8 cellular contexts compared by ENCODE assay signal in genomic region chr11:833849-834311, GRCh38. TPM values are rescaled to one million over a fixed set of nuclear protein-coding genes. Genes with fewer than 3 reads are reported as not detected.
DNase-seq lines count a peak whose midpoint lies in the region; ATAC-seq and TF ChIP-seq lines count a peak whose summit lies in the region.

No MANE protein-coding gene starts in this region.

- H3K4me2 ChIP-seq in fibroblast of lung (ENCODE audit: extremely low read depth, insufficient read depth, low read length): peak overlapping the region; percentile 93

- TF ChIP-seq CTCF in fibroblast of lung (conservative IDR thresholded peaks at IDR 0.05 in 1 of 2, IDR thresholded peaks at IDR 0.05 in 1 of 2; ENCODE audit: low read depth in 1 of 2, low read length in 2 of 2) (no peak), psoas muscle (IDR thresholded peaks at IDR 0.05) (no peak)

- H3K4me3 ChIP-seq in SK-N-MC: peak overlapping the region; percentile 78
- H3K4me3 ChIP-seq in fibroblast of lung (replicated peaks in 1 of 4; ENCODE audit: control extremely low read depth in 1 of 4, insufficient read depth in 1 of 4, low read depth in 3 of 4, low read length in 4 of 4): peak overlapping the region; percentile 75 to 83 (median 78)
- peak overlapping the region; percentile 92 for H3K4me3 ChIP-seq in psoas muscle

- H3K4me1 ChIP-seq in ES-I3 (ENCODE audit: insufficient read depth, low read length) (peaks cover 14% of the 10 kb centered on the region; the same call in 1 of the 2 replicates), fibroblast of lung (ENCODE audit: control insufficient read depth, extremely low read depth, insufficient read depth, low read length) (peaks cover 39% of the 10 kb centered on the region), psoas muscle (peaks cover 47% of the 10 kb centered on the region)

- ATAC-seq in psoas muscle: peak in 2 of 4 donors; percentile 38 to 39
- ATAC-seq in activated CD4-positive, CD25-positive, alpha-beta regulatory T cell treated with anti-CD3 and anti-CD28 coated beads, Interleukin-2, amount 50 U/mL, for 24 hours: no peak

- H3K9ac ChIP-seq in ES-I3 (ENCODE audit: low read depth, low read length) (peak overlapping the region; percentile 79; the same call in 1 of the 2 replicates), SK-N-MC (ENCODE audit: insufficient read length) (peak overlapping the region; percentile 67), fibroblast of lung (ENCODE audit: insufficient read depth, low read length) (peak overlapping the region; percentile 74)

- DNase-seq in SK-N-MC (ENCODE audit: low read depth, low spot score) (no peak), fibroblast of lung (ENCODE audit: low read depth in 2 of 2) (peak in 1 of 2 donors; percentile 40), psoas muscle (no peak), NCI-H345 (lab: John Stamatoyannopoulos, UW) (no peak), middle frontal gyrus (ENCODE audit: extremely low spot score, low spot score) (no peak), CD1c-positive myeloid dendritic cell (ENCODE audit: extremely low spot score) (no peak)

- intact Hi-C loops in psoas muscle (cut with DNase I): no loop called here

- H3K79me2 ChIP-seq in fibroblast of lung (ENCODE audit: control insufficient read depth, insufficient read depth, low read length): peaks cover 45% of the 10 kb centered on the region

- H2AFZ ChIP-seq in fibroblast of lung (ENCODE audit: low read length): no peak overlapping the region

- no peaks in the 10 kb centered on the region for H4K20me1 ChIP-seq in fibroblast of lung (ENCODE audit: control insufficient read depth, extremely low read depth, insufficient read depth, low read length)

- WGBS in psoas muscle, 3 donors: 24 to 53% (median 31%) methylated on average over 8 to 9 of the region's 9 CpGs

- H3K36me3 ChIP-seq in ES-I3 (ENCODE audit: insufficient read depth, low read length): 0 out of 2 replicates have a peak, but pooled peaks cover 5% of the 10 kb centered on the region
- peaks cover 20% of the 10 kb centered on the region for H3K36me3 ChIP-seq in SK-N-MC (ENCODE audit: insufficient read depth, low read length)
- H3K36me3 ChIP-seq in fibroblast of lung (ENCODE audit: control insufficient read depth, insufficient read depth, low read length): peaks cover 26% of the 10 kb centered on the region
- peaks cover 0 to 32% of the 10 kb centered on the region in 2 donors for H3K36me3 ChIP-seq in psoas muscle (ENCODE audit: insufficient read depth in 1 of 2, low read depth in 1 of 2)

- H3K9me3 ChIP-seq in ES-I3 (ENCODE audit: control insufficient read depth, insufficient read depth, low read length): no peaks in the 10 kb centered on the region
- H3K9me3 ChIP-seq in SK-N-MC (ENCODE audit: low read depth, low read length): no peaks in the 10 kb centered on the region
- no peaks in the 10 kb centered on the region for H3K9me3 ChIP-seq in fibroblast of lung (ENCODE audit: control insufficient read depth, insufficient read depth, low read depth, low read length)
- H3K9me3 ChIP-seq in psoas muscle: no peaks in the 10 kb centered on the region

- H3K27me3 ChIP-seq in fibroblast of lung (ENCODE audit: control insufficient read depth, insufficient read depth, low read length) (no peaks in the 10 kb centered on the region), psoas muscle (ENCODE audit: insufficient read depth in 3 of 3, low read length in 2 of 3) (peaks cover 0 to 17% (median 6%) of the 10 kb centered on the region in 3 donors)

- H3K27ac ChIP-seq in SK-N-MC (no peak overlapping the region), fibroblast of lung (ENCODE audit: insufficient read depth, low read length) (peak overlapping the region; percentile 88), psoas muscle (peak overlapping the region; percentile 92)

RNA-seq across cellular contexts. Expression of gene CD151, which starts 1.1 kb away (rescaled TPM):
- 408 and 547 TPM in 2 replicates for total RNA-seq in fibroblast of lung
- 711 and 748 TPM in 2 replicates for polyA plus RNA-seq in fibroblast of lung
- polyA plus RNA-seq in fibroblast of lung (2012): 822 and 945 TPM in 2 replicates
- polyA minus RNA-seq in fibroblast of lung (ENCODE audit: low replicate concordance): 953 and 983 TPM in 2 replicates
- total RNA-seq in psoas muscle: 100 to 1,000 TPM; 149 to 175 (median 161) TPM
- 100 to 1,000 TPM; 158 to 358 (median 224) TPM for polyA plus RNA-seq in psoas muscle

RNA-seq across cellular contexts. Expression of gene CRACR2B, which starts 6.2 kb away (rescaled TPM):
- total RNA-seq in fibroblast of lung: 0.66 and 1.0 TPM in 2 replicates
- polyA plus RNA-seq in fibroblast of lung: 0.11 and 0.82 TPM in 2 replicates
- polyA plus RNA-seq in fibroblast of lung (2012): 0.98 and 2.6 TPM in 2 replicates
- 2.1 TPM in 1 of 2 replicates, not detected in the other for polyA minus RNA-seq in fibroblast of lung (ENCODE audit: low replicate concordance)
- total RNA-seq in psoas muscle: 1 to 10 TPM; 2.4 to 8.9 (median 4.1) TPM
- 1 to 10 TPM; 1.9 to 6.4 (median 2.8) TPM for polyA plus RNA-seq in psoas muscle

RNA-seq across cellular contexts. Expression of gene POLR2L, which starts 8.4 kb away (rescaled TPM):
- total RNA-seq in fibroblast of lung (106 and 196 TPM in 2 replicates), psoas muscle (100 to 1,000 TPM; 113 to 205 (median 156) TPM)
- polyA plus RNA-seq in fibroblast of lung (181 and 317 TPM in 2 replicates), psoas muscle (100 to 1,000 TPM; 114 to 178 (median 176) TPM)
- 609 and 1,027 TPM in 2 replicates for polyA plus RNA-seq in fibroblast of lung (2012)
- 267 and 318 TPM in 2 replicates for polyA minus RNA-seq in fibroblast of lung (ENCODE audit: low replicate concordance)

RNA-seq across cellular contexts. Expression of gene TSPAN4, which starts 8.8 kb away (rescaled TPM):
- total RNA-seq in fibroblast of lung (133 and 191 TPM in 2 replicates), psoas muscle (10 to 100 TPM; 13.9 to 22.1 (median 16.8) TPM)
- polyA plus RNA-seq in fibroblast of lung (102 and 133 TPM in 2 replicates), psoas muscle (10 to 100 TPM; 11.4 to 38.5 (median 25.1) TPM)
- polyA plus RNA-seq in fibroblast of lung (2012): 163 and 243 TPM in 2 replicates
- polyA minus RNA-seq in fibroblast of lung (ENCODE audit: low replicate concordance): 92.1 and 173 TPM in 2 replicates

RNA-seq across cellular contexts. Expression of gene PNPLA2, which starts 15.2 kb away (rescaled TPM):
- total RNA-seq in fibroblast of lung (16.2 and 33.9 TPM in 2 replicates), psoas muscle (100 to 1,000 TPM; 125 to 247 (median 175) TPM)
- polyA plus RNA-seq in fibroblast of lung (16.2 and 17.0 TPM in 2 replicates), psoas muscle (10 to 100 TPM; 64.8 to 87.9 (median 83.8) TPM)
- 65.5 and 80.5 TPM in 2 replicates for polyA plus RNA-seq in fibroblast of lung (2012)
- polyA minus RNA-seq in fibroblast of lung (ENCODE audit: low replicate concordance): 108 and 136 TPM in 2 replicates
